12 cellular contexts compared by ENCODE assay signal in the genomic region with DNA sequence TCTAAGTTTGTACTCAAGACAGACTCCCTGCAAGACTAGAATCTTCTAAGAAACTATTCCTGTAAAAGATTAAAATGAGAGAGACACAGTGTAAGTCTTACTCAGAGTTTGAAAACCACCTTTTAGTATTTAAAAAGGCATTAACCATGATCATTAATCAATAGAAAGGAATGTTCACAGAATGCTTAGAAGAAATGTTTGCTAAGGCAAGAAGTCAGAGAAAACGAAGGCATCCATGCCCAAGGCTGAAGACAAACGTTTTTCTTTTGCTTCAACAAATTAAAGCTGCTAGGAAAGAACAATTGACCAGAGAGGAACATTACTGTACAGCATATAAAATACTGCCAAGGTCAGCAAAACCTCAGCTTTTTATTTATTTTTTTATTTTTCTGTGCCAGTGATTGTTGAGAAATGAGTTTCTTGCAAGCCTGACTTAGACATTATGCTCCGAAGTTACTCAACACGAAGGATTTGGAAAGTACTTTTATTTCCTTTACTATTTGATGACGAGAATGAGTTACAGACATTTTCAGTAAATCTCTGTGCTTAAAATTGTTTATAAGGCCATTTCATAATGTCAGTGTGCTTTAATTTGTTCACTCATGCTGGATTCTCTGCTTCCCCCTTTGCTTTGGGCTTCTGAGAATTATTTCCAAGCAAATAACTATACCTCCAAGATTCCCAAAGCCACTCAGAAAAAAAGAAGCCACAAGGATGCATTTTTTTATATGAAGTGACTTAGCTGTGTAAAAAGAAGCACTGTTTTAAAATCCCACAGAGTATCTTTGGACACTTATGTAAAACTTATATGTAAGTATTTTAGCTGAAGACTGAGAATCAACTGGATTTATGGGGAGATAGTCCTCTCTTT. TPM values are rescaled to one million over a fixed set of nuclear protein-coding genes. Genes with fewer than 3 reads are reported as not detected.
DNase-seq lines count a peak whose midpoint lies in the region; ATAC-seq and TF ChIP-seq lines count a peak whose summit lies in the region.
"Had no signal": no experiment of that assay in that cellular context is flagged by ENCODE, and none has a peak within 500 bp of the region (broad histone marks: within the 10 kb centered on the region; RNA-seq: fewer than 3 reads in every experiment).

No MANE protein-coding gene starts in this region.

- TF ChIP-seq CTCF in astrocyte of the cerebellum (IDR thresholded peaks at IDR 0.05; ENCODE audit: low read depth, low read length, missing control alignments) (no peak), foreskin keratinocyte (conservative IDR thresholded peaks at IDR 0.05) (no peak), gastrocnemius medialis (IDR thresholded peaks at IDR 0.05 in 4 of 5, conservative IDR thresholded peaks at IDR 0.05 in 1 of 5) (no peak)

- DNase-seq in ELR (ENCODE audit: low read depth) (peak; percentile 83), astrocyte of the cerebellum (ENCODE audit: low read depth) (peak; percentile 73), foreskin keratinocyte (peak; percentile 58 to 77), gastrocnemius medialis (no peak), midbrain (lab: John Stamatoyannopoulos, UW) (no peak), NCI-H2081 (lab: John Stamatoyannopoulos, UW) (no peak), left colon (no peak), ecto neural progenitor cell (ENCODE audit: low spot score) (no peak)
- DNase-seq: C1 segment of cervical spinal cord, NCI-H1436 treated with DMSO at 0.1 percent for 48 hours had no signal

- H3K9me3 ChIP-seq in gastrocnemius medialis = no peaks in the 10 kb centered on the region

- H3K4me3 ChIP-seq in astrocyte of the cerebellum (ENCODE audit: low read depth, low read length) (no peak overlapping the region), gastrocnemius medialis (no peak overlapping the region)
- H3K4me3 ChIP-seq: lung had no signal

- intact Hi-C loops in gastrocnemius medialis (cut with DNase I; ENCODE audit: low total_unique reads) = no loop called here
- intact Hi-C loops in left colon (cut with DNase I, micrococcal nuclease) = no loop called here

- peaks cover 33% of the 10 kb centered on the region for H3K4me1 ChIP-seq in foreskin keratinocyte
- H3K4me1 ChIP-seq in gastrocnemius medialis = peaks cover 0 to 9% of the 10 kb centered on the region in 2 donors

- no peak for TF ChIP-seq POLR2A in gastrocnemius medialis (IDR thresholded peaks at IDR 0.05)

- no peak overlapping the region for H3K27ac ChIP-seq in foreskin keratinocyte
- H3K27ac ChIP-seq in gastrocnemius medialis = peak overlapping the region in 1 of 4 donors; percentile 15

- ATAC-seq in foreskin keratinocyte = peak; percentile 30
- ATAC-seq in gastrocnemius medialis = peak; percentile 14 to 66
- ATAC-seq in left colon = no peak
- ATAC-seq: stimulated activated effector memory CD8-positive, alpha-beta T cell treated with anti-CD3 and anti-CD28 coated beads, Interleukin-12 subunit alpha, Interleukin-12 subunit beta, amount 100 ng/mL, for 72 hours had no signal

- H3K36me3 ChIP-seq in gastrocnemius medialis = peaks cover 0 to 3% of the 10 kb centered on the region in 2 donors

- H3K27me3 ChIP-seq in foreskin keratinocyte (no peaks in the 10 kb centered on the region), gastrocnemius medialis (no peaks in the 10 kb centered on the region)

- in situ Hi-C loops in astrocyte of the cerebellum (cut with HindIII; ENCODE audit: low sequenced_read_pairs) = no loop called here
- in situ Hi-C loops in gastrocnemius medialis (cut with MboI; ENCODE audit: low sequenced_read_pairs in 4 of 4) = no loop called here

RNA-seq across cellular contexts. Expression of a gene that starts 20.5 kb away (rescaled TPM):
- 60.8 and 61.3 TPM in 2 replicates for total RNA-seq in foreskin keratinocyte
- 23.7 and 29.0 TPM in 2 replicates for polyA plus RNA-seq in foreskin keratinocyte
- 10 to 100 TPM in 3 of 4 donors, 1 to 10 TPM in 1; 2.1 to 14.9 (median 12.3) TPM for total RNA-seq in gastrocnemius medialis
- total RNA-seq in left colon = 10 to 100 TPM; 41.8 to 77.8 TPM

Comparison
In these comparisons a context has a peak if more than half of its experiments do, and no peak if none do; other contexts are left out.
1. DNase-seq: peak in ELR (single experiment), astrocyte of the cerebellum (single experiment) and foreskin keratinocyte (2 of 2); none in gastrocnemius medialis (0 of 2), midbrain (single experiment), NCI-H2081 (0 of 2), left colon (0 of 2) and ecto neural progenitor cell (single experiment).